In the genomic region with DNA sequence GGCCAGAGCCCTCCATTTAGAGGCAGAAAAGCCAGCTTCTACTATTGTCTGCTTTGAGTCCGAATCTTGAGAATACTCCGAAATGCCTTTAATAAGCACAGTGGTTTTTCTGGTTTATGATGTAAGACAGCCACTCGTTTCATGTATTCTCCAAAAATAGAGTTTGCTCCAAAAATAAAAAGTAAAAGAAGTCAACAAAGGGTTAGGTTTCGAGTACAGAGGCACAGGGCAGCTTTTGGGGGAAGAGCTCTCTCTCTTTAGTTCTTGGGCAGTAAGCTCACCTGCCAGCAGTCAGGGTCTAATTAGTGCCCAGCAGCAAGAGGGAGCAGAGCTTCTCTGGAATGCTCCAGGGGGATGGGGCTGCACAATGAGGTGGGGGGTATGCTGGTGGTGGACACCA, we compare ENCODE assay signal across 8 cellular contexts. TPM values are rescaled to one million over a fixed set of nuclear protein-coding genes. Genes with fewer than 3 reads are reported as not detected.
DNase-seq lines count a peak whose midpoint lies in the region; ATAC-seq and TF ChIP-seq lines count a peak whose summit lies in the region.

No MANE protein-coding gene starts in this region.

- H3K9me3 ChIP-seq in prostate gland: no peaks in the 10 kb centered on the region

- H3K36me3 ChIP-seq in prostate gland: no peaks in the 10 kb centered on the region

- H3K27me3 ChIP-seq in prostate gland (replicated peaks; ENCODE audit: insufficient read depth): no peaks in the 10 kb centered on the region
- no peaks in the 10 kb centered on the region for H3K27me3 ChIP-seq in foreskin keratinocyte

- intact Hi-C loops in prostate gland (cut with DNase I): no loop called here

- no peak for TF ChIP-seq CTCF in prostate gland (IDR thresholded peaks at IDR 0.05)
- no peak for TF ChIP-seq CTCF in foreskin keratinocyte (conservative IDR thresholded peaks at IDR 0.05)

- ATAC-seq in GM18517 (IDR thresholded peaks at IDR 0.05; ENCODE audit: unreplicated experiment) (peak; percentile 79), GM21825 (IDR thresholded peaks at IDR 0.05; ENCODE audit: unreplicated experiment) (peak; percentile 51), foreskin keratinocyte (no peak)

- H3K27ac ChIP-seq in prostate gland: peak overlapping the region; percentile 28 to 45
- no peak overlapping the region for H3K27ac ChIP-seq in foreskin keratinocyte

- peaks cover 10% of the 10 kb centered on the region for H3K4me1 ChIP-seq in prostate gland (replicated peaks)
- H3K4me1 ChIP-seq in foreskin keratinocyte: peaks cover 5% of the 10 kb centered on the region

- DNase-seq in M059J (ENCODE audit: low read depth) (peak; percentile 42), prostate gland (ENCODE audit: low spot score) (no peak), foreskin keratinocyte (no peak), NCI-H524 treated with DMSO at 0.1 percent for 48 hours (lab: John Stamatoyannopoulos, UW) (no peak)
- DNase-seq in activated CD4-positive, alpha-beta T cell treated with anti-CD3 and anti-CD28 coated beads for 1 hour: no peak
- no peak for DNase-seq in activated effector memory CD4-positive, alpha-beta T cell treated with Interleukin-2 at 50 U/mL for 16 hours

- no peak for TF ChIP-seq POLR2A in prostate gland (IDR thresholded peaks at IDR 0.05)

- WGBS in prostate gland: 53% methylated on average over 4 of the region's 4 CpGs

- H3K4me3 ChIP-seq in prostate gland: no peak overlapping the region

RNA-seq across cellular contexts. Expression of a gene that starts 20.2 kb away (rescaled TPM):
- total RNA-seq in M059J (2014; rRNA removed; shearing (Covaris generic)): 16.5 and 31.9 TPM in 2 replicates
- 10 to 100 TPM; 34.1 to 42.0 TPM for total RNA-seq in prostate gland
- total RNA-seq in foreskin keratinocyte: 23.7 and 31.8 TPM in 2 replicates
- 7.9 and 8.6 TPM in 2 replicates for polyA plus RNA-seq in foreskin keratinocyte
